1 cellular context compared by ENCODE assay signal in genomic region chr10:98134431-98135221, GRCh38.
A peak's percentile ranks its signal among the peaks of the same experiment; 100 is the strongest.
TF ChIP-seq lines count a peak whose summit lies in the region.

TSS of gene R3HCC1L (plus strand) at chr10:98134657. CDS start at chr10:98208115, 73,458 bp downstream.

TF ChIP-seq in GM12878, 131 proteins besides CTCF, POLR2A, EP300 and RAD21 (continued from another document and continues in another):
- TF ChIP-seq CBX3 (IDR thresholded peaks at IDR 0.05; ENCODE audit: borderline replicate concordance, low read depth): no peak
- TF ChIP-seq ZBTB33 (IDR thresholded peaks at IDR 0.05): no peak
- TF ChIP-seq MYC (IDR thresholded peaks at IDR 0.05; ENCODE audit: insufficient read depth, insufficient read length, insufficient replicate concordance, low read length, severe bottlenecking): no peak
- no peak for TF ChIP-seq ZNF274 (IDR thresholded peaks at IDR 0.05; ENCODE audit: insufficient read depth, insufficient read length)
- TF ChIP-seq ZBTB4 (CRISPR knock-in tag; IDR thresholded peaks at IDR 0.05): no peak
- TF ChIP-seq FOXK2 (IDR thresholded peaks at IDR 0.05): peak; percentile 74
- peak; percentile 57; the same call in 1 of the 2 replicates for TF ChIP-seq SMAD5 (IDR thresholded peaks at IDR 0.05; ENCODE audit: low read depth)
- TF ChIP-seq YBX1 (IDR thresholded peaks at IDR 0.05): no peak
- peak; percentile 71 for TF ChIP-seq SP1 (IDR thresholded peaks at IDR 0.05; ENCODE audit: low read depth, low read length)
- TF ChIP-seq, protein P1, sequence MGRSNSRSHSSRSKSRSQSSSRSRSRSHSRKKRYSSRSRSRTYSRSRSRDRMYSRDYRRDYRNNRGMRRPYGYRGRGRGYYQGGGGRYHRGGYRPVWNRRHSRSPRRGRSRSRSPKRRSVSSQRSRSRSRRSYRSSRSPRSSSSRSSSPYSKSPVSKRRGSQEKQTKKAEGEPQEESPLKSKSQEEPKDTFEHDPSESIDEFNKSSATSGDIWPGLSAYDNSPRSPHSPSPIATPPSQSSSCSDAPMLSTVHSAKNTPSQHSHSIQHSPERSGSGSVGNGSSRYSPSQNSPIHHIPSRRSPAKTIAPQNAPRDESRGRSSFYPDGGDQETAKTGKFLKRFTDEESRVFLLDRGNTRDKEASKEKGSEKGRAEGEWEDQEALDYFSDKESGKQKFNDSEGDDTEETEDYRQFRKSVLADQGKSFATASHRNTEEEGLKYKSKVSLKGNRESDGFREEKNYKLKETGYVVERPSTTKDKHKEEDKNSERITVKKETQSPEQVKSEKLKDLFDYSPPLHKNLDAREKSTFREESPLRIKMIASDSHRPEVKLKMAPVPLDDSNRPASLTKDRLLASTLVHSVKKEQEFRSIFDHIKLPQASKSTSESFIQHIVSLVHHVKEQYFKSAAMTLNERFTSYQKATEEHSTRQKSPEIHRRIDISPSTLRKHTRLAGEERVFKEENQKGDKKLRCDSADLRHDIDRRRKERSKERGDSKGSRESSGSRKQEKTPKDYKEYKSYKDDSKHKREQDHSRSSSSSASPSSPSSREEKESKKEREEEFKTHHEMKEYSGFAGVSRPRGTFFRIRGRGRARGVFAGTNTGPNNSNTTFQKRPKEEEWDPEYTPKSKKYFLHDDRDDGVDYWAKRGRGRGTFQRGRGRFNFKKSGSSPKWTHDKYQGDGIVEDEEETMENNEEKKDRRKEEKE (IDR thresholded peaks at IDR 0.05): no peak
- TF ChIP-seq SRF (IDR thresholded peaks at IDR 0.05; ENCODE audit: low read depth in 2 of 2, low read length in 2 of 2): no peak
- TF ChIP-seq NR2C1 (IDR thresholded peaks at IDR 0.05): peak; percentile 89
- TF ChIP-seq RFX5 (IDR thresholded peaks at IDR 0.05; ENCODE audit: low read depth, low read length): no peak
- TF ChIP-seq CHD1 (IDR thresholded peaks at IDR 0.05; ENCODE audit: low read depth, low read length): no peak
- peak; percentile 29; the same call in 1 of the 2 replicates for TF ChIP-seq LARP7 (IDR thresholded peaks at IDR 0.05)
- no peak for TF ChIP-seq MEF2A (IDR thresholded peaks at IDR 0.05; ENCODE audit: insufficient read depth, low read depth, low read length)
- no peak for TF ChIP-seq PAX5 (IDR thresholded peaks at IDR 0.05; ENCODE audit: borderline replicate concordance, low read depth, low read length)
- no peak for TF ChIP-seq TBL1XR1 (IDR thresholded peaks at IDR 0.05; ENCODE audit: low read depth, low read length)
- no peak; the same call in 1 of the 2 replicates for TF ChIP-seq USF2 (IDR thresholded peaks at IDR 0.05; ENCODE audit: borderline replicate concordance, low read depth, low read length)
- TF ChIP-seq DPF2 (IDR thresholded peaks at IDR 0.05): no peak; the same call in 1 of the 2 replicates
- TF ChIP-seq, protein P2, sequence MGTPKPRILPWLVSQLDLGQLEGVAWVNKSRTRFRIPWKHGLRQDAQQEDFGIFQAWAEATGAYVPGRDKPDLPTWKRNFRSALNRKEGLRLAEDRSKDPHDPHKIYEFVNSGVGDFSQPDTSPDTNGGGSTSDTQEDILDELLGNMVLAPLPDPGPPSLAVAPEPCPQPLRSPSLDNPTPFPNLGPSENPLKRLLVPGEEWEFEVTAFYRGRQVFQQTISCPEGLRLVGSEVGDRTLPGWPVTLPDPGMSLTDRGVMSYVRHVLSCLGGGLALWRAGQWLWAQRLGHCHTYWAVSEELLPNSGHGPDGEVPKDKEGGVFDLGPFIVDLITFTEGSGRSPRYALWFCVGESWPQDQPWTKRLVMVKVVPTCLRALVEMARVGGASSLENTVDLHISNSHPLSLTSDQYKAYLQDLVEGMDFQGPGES (IDR thresholded peaks at IDR 0.05): no peak
- TF ChIP-seq SMC3 (IDR thresholded peaks at IDR 0.05; ENCODE audit: borderline replicate concordance, low read length): no peak
- 0 out of 2 replicates have a peak, but pooled peaks have one; percentile 2 for TF ChIP-seq NRF1 (conservative IDR thresholded peaks at IDR 0.05; ENCODE audit: low read depth, low read length)
- TF ChIP-seq BRCA1 (IDR thresholded peaks at IDR 0.05; ENCODE audit: low read depth, low read length): no peak
- no peak for TF ChIP-seq REST (IDR thresholded peaks at IDR 0.05; ENCODE audit: low read depth, low read length)
- TF ChIP-seq FOS (IDR thresholded peaks at IDR 0.05; ENCODE audit: borderline replicate concordance, extremely low read depth, insufficient read length): no peak
- TF ChIP-seq CUX1 (IDR thresholded peaks at IDR 0.05; ENCODE audit: insufficient replicate concordance, low read depth, low read length): no peak
- TF ChIP-seq, protein P3, sequence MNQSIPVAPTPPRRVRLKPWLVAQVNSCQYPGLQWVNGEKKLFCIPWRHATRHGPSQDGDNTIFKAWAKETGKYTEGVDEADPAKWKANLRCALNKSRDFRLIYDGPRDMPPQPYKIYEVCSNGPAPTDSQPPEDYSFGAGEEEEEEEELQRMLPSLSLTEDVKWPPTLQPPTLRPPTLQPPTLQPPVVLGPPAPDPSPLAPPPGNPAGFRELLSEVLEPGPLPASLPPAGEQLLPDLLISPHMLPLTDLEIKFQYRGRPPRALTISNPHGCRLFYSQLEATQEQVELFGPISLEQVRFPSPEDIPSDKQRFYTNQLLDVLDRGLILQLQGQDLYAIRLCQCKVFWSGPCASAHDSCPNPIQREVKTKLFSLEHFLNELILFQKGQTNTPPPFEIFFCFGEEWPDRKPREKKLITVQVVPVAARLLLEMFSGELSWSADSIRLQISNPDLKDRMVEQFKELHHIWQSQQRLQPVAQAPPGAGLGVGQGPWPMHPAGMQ (IDR thresholded peaks at IDR 0.05; ENCODE audit: borderline replicate concordance): no peak
- peak; percentile 84; the same call in 1 of the 2 replicates for TF ChIP-seq TAF1 (IDR thresholded peaks at IDR 0.05; ENCODE audit: borderline replicate concordance, low read depth, low read length)
- no peak for TF ChIP-seq ZBTB11 (CRISPR knock-in tag; IDR thresholded peaks at IDR 0.05)
